In genomic region chr3:23343509-23343908, GRCh38 we compare ENCODE assay signal across 1 cellular context.
TF ChIP-seq lines count a peak whose summit lies in the region.

No MANE protein-coding gene starts in this region.

TF ChIP-seq in GM23338, 12 proteins besides CTCF, POLR2A, EP300 and RAD21 (continued from another document):
- TF ChIP-seq ZNF462 (CRISPR knock-in tag; IDR thresholded peaks at IDR 0.05) (no peak), JUNB (IDR thresholded peaks at IDR 0.05; ENCODE audit: unreplicated experiment) (no peak), REST (IDR thresholded peaks at IDR 0.05; ENCODE audit: unreplicated experiment) (no peak), CREB1 (CRISPR knock-in tag; IDR thresholded peaks at IDR 0.05; ENCODE audit: low read depth) (no peak)
